Comparison of ENCODE assay signal across 16 cellular contexts in genomic region chr6:115016593-115016992, GRCh38.
A peak's percentile ranks its signal among the peaks of the same experiment; 100 is the strongest.
DNase-seq lines count a peak whose midpoint lies in the region; ATAC-seq and TF ChIP-seq lines count a peak whose summit lies in the region.
"Had no signal": no experiment of that assay in that cellular context is flagged by ENCODE, and none has a peak within 500 bp of the region (broad histone marks: within the 10 kb centered on the region; RNA-seq: fewer than 3 reads in every experiment).

No MANE protein-coding gene starts in this region.

- intact Hi-C loops in stomach (cut with DNase I; ENCODE audit: low total_unique reads), result no loop called here

- no peak overlapping the region for H3K27ac Mint-ChIP-seq in endodermal cell
- H3K27ac Mint-ChIP-seq: CD4-positive, CD25-positive, alpha-beta regulatory T cell; CD8-positive, alpha-beta T cell; H9 had no signal

- peak; percentile 21 for TF ChIP-seq CTCF in GM10266 (IDR thresholded peaks at IDR 0.05; ENCODE audit: control insufficient read depth, insufficient read depth, low read depth, missing control alignments)
- TF ChIP-seq CTCF in endodermal cell (conservative IDR thresholded peaks at IDR 0.05), result peak; percentile 13
- no peak for TF ChIP-seq CTCF in stomach (IDR thresholded peaks at IDR 0.05)

- H3K27me3 Mint-ChIP-seq in endodermal cell (ENCODE audit: insufficient read depth), result no peaks in the 10 kb centered on the region
- H3K27me3 Mint-ChIP-seq: CD4-positive, CD25-positive, alpha-beta regulatory T cell had no signal

- no peak overlapping the region for H3K4me3 Mint-ChIP-seq in endodermal cell
- H3K4me3 Mint-ChIP-seq: CD4-positive, CD25-positive, alpha-beta regulatory T cell; CD8-positive, alpha-beta T cell; H9 had no signal

- ATAC-seq in GM21529 (IDR thresholded peaks at IDR 0.05; ENCODE audit: unreplicated experiment) (no peak), HG02981 (IDR thresholded peaks at IDR 0.05; ENCODE audit: unreplicated experiment) (no peak)
- ATAC-seq: CD8-positive, alpha-beta T cell; HCT116 had no signal

- no peak overlapping the region for H3K9ac ChIP-seq in endodermal cell (ENCODE audit: extremely low read depth, low read length, poor library complexity, severe bottlenecking)
- H3K9ac ChIP-seq: BLaER1, GM23248 had no signal

- TF ChIP-seq EP300 in stomach (IDR thresholded peaks at IDR 0.05), result no peak

- H3K27ac ChIP-seq in endodermal cell (ENCODE audit: low read depth, low read length) (no peak overlapping the region), stomach (no peak overlapping the region)
- H3K27ac ChIP-seq: BLaER1, C4-2B, GM23248 had no signal

- no peaks in the 10 kb centered on the region for H3K36me3 ChIP-seq in endodermal cell (ENCODE audit: control insufficient read depth, insufficient read depth, low read length)
- H3K36me3 ChIP-seq in stomach, result no peaks in the 10 kb centered on the region
- H3K36me3 ChIP-seq: BLaER1 had no signal

- H3K9me3 Mint-ChIP-seq in endodermal cell, result peaks cover 21% of the 10 kb centered on the region

- H3K36me3 Mint-ChIP-seq in endodermal cell (ENCODE audit: low read depth), result peaks cover 2% of the 10 kb centered on the region
- H3K36me3 Mint-ChIP-seq: CD4-positive, CD25-positive, alpha-beta regulatory T cell; CD8-positive, alpha-beta T cell had no signal

- no peak overlapping the region for H3K4me3 ChIP-seq in endodermal cell (ENCODE audit: low read length)
- H3K4me3 ChIP-seq in stomach, result no peak overlapping the region
- H3K4me3 ChIP-seq: BLaER1, GM23248 had no signal

- no peaks in the 10 kb centered on the region for H3K4me1 Mint-ChIP-seq in endodermal cell
- H3K4me1 Mint-ChIP-seq: CD4-positive, CD25-positive, alpha-beta regulatory T cell; H9 had no signal

- peaks cover 6% of the 10 kb centered on the region for H3K9me3 ChIP-seq in endodermal cell (ENCODE audit: control insufficient read depth, low read length)
- H3K9me3 ChIP-seq in stomach, result peaks cover 0 to 9% (median 7%) of the 10 kb centered on the region in 4 donors
- H3K9me3 ChIP-seq: BLaER1, Caco-2 had no signal

- no peaks in the 10 kb centered on the region for H3K27me3 ChIP-seq in endodermal cell (ENCODE audit: control insufficient read depth, insufficient read depth, low read length, poor library complexity, severe bottlenecking)
- no peaks in the 10 kb centered on the region for H3K27me3 ChIP-seq in stomach
- H3K27me3 ChIP-seq: BLaER1 had no signal

- TF ChIP-seq POLR2A in stomach (IDR thresholded peaks at IDR 0.05), result no peak

- WGBS in endodermal cell (ENCODE audit: insufficient coverage in 1 of 2, insufficient read length in 1 of 2), 2 experiments, result 79 to 82% methylated on average over 2 of the region's 2 CpGs
- 54 to 77% (median 68%) methylated on average over 2 of the region's 2 CpGs for WGBS in stomach, 5 donors

- DNase-seq in GM10266 (ENCODE audit: extremely low spot score), result no peak
- DNase-seq in OCI-M1 (lab: John Stamatoyannopoulos, UW), result peak; percentile 18
- no peak for DNase-seq in endodermal cell
- no peak for DNase-seq in stomach
- DNase-seq: CD4-positive, CD25-positive, alpha-beta regulatory T cell; CD8-positive, alpha-beta T cell; DMS153; DND-41; GM23248; H9 had no signal

- no peaks in the 10 kb centered on the region for H3K4me1 ChIP-seq in endodermal cell (ENCODE audit: control insufficient read depth, insufficient read depth, low read length)
- H3K4me1 ChIP-seq in stomach, result no peaks in the 10 kb centered on the region
- H3K4me1 ChIP-seq: BLaER1, Caco-2 had no signal

Comparison
In these comparisons a context has a peak if more than half of its experiments do, and no peak if none do; other contexts are left out.
1. CTCF ChIP-seq: peak in GM10266 (single experiment) and endodermal cell (single experiment); none in stomach (0 of 7).